ENCODE assay signal across 1 cellular context in the genomic region with DNA sequence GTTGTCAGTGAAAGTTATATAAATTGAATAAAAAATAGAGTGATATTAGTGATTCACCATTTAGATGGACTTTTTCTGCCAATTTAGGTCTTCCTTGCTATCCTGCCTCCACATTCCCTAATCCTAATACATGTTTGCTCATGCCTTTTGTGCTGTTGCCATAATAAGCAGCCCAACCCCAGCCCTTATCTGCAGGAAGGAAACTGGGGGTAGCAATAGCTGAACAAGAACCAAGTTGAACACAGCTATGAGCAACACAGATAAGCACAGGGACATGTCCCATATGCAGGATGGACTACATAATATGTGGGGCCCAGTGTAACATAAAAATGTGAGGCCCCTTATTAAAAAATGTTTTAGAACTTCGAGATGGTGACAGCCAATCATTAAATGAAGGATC.
A peak's percentile ranks its signal among the peaks of the same experiment; 100 is the strongest.
TF ChIP-seq lines count a peak whose summit lies in the region.

No MANE protein-coding gene starts in this region.

TF ChIP-seq in endothelial cell of umbilical vein, 7 proteins besides CTCF, POLR2A, EP300 and RAD21:
- TF ChIP-seq FOS (IDR thresholded peaks at IDR 0.05; ENCODE audit: borderline replicate concordance, insufficient read depth, low read length) (peak; percentile 41), POLR2AphosphoS5 (IDR thresholded peaks at IDR 0.05; ENCODE audit: insufficient read depth, low read depth, low read length) (peak; percentile 90), MYC (IDR thresholded peaks at IDR 0.05; ENCODE audit: low read depth, low read length) (no peak), EZH2 (IDR thresholded peaks at IDR 0.05; ENCODE audit: borderline replicate concordance, low read depth, low read length, severe bottlenecking) (no peak), JUN (IDR thresholded peaks at IDR 0.05; ENCODE audit: borderline replicate concordance, insufficient read depth, insufficient read length, low read depth) (peak; percentile 11), GATA2 (IDR thresholded peaks at IDR 0.05; ENCODE audit: insufficient read depth, insufficient read length, low read depth, low read length) (peak; percentile 97)
- TF ChIP-seq, protein P1, sequence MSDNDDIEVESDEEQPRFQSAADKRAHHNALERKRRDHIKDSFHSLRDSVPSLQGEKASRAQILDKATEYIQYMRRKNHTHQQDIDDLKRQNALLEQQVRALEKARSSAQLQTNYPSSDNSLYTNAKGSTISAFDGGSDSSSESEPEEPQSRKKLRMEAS (IDR thresholded peaks at IDR 0.05; ENCODE audit: insufficient read depth, insufficient read length): no peak
